Comparison of ENCODE assay signal across 23 cellular contexts in genomic region chr5:126186210-126186609, GRCh38.
DNase-seq lines count a peak whose midpoint lies in the region; ATAC-seq lines count a peak whose summit lies in the region.
"Had no signal": no experiment of that assay in that cellular context is flagged by ENCODE, and none has a peak within 500 bp of the region (broad histone marks: within the 10 kb centered on the region; RNA-seq: fewer than 3 reads in every experiment).

No MANE protein-coding gene starts in this region.

- 86% methylated on average over 1 of the region's 1 CpG for WGBS in mesenchymal stem cell

- no peak overlapping the region for H2AFZ ChIP-seq in mesenchymal stem cell (ENCODE audit: low read depth, low read length)
- H2AFZ ChIP-seq: GM23248 had no signal

- H3K27ac ChIP-seq in mesenchymal stem cell (ENCODE audit: low read length, poor library complexity, severe bottlenecking) = no peak overlapping the region
- H3K27ac ChIP-seq: BLaER1 treated with 17β-estradiol and CSF1 and Interleukin-3, amounts not matched to agents 10 nM and 100 nM; GM23248; RWPE1 had no signal

- no peaks in the 10 kb centered on the region for H3K36me3 ChIP-seq in mesenchymal stem cell (ENCODE audit: control insufficient read depth in 1 of 2, insufficient read depth in 2 of 2, low read depth in 1 of 2, low read length in 2 of 2)
- H3K36me3 ChIP-seq: BLaER1 treated with 17β-estradiol and CSF1 and Interleukin-3, amounts not matched to agents 10 nM and 100 nM; MG63 had no signal

- no peak overlapping the region for H2BK15ac ChIP-seq in mesenchymal stem cell (ENCODE audit: low read depth, poor library complexity, severe bottlenecking)

- no peak overlapping the region for H3K9ac ChIP-seq in mesenchymal stem cell (ENCODE audit: low read length)
- H3K9ac ChIP-seq: BLaER1 treated with 17β-estradiol and CSF1 and Interleukin-3, amounts not matched to agents 10 nM and 100 nM; GM23248 had no signal

- H2BK12ac ChIP-seq in mesenchymal stem cell (ENCODE audit: low read length in 2 of 2) = no peak overlapping the region

- H2BK5ac ChIP-seq in mesenchymal stem cell (ENCODE audit: low read depth, low read length, poor library complexity, severe bottlenecking) = no peak overlapping the region

- no peaks in the 10 kb centered on the region for H3K4me1 ChIP-seq in mesenchymal stem cell (ENCODE audit: control insufficient read depth, insufficient read depth, low read depth, low read length)
- H3K4me1 ChIP-seq: BLaER1 treated with 17β-estradiol and CSF1 and Interleukin-3, amounts not matched to agents 10 nM and 100 nM had no signal

- no peak overlapping the region for H3K4ac ChIP-seq in mesenchymal stem cell (ENCODE audit: low read depth in 1 of 2, low read length in 2 of 2)

- DNase-seq in mesenchymal stem cell = peak; percentile 4
- DNase-seq in cardiac septum (ENCODE audit: low spot score) = no peak
- no peak for DNase-seq in GDM1 (lab: John Stamatoyannopoulos, UW)
- DNase-seq in AG20443 (ENCODE audit: low spot score) = no peak
- DNase-seq: AML-193; CD4-positive, alpha-beta T cell; GM23248; H7; IMR-90; KG1; MG63; NCI-H1694; NCI-H2081; NCI-H2227 treated with DMSO at 0.1 percent for 48 hours; NCI-H510A; NCI-H69; SHP77 had no signal

- intact Hi-C loops in cardiac septum (cut with DNase I) = no loop called here

- H2AK5ac ChIP-seq in mesenchymal stem cell (ENCODE audit: low read length, severe bottlenecking) = no peak overlapping the region

- no peak overlapping the region for H3K4me2 ChIP-seq in mesenchymal stem cell (ENCODE audit: low read length, poor library complexity, severe bottlenecking)
- H3K4me2 ChIP-seq: BLaER1 treated with 17β-estradiol and CSF1 and Interleukin-3, amounts not matched to agents 10 nM and 100 nM had no signal

- no peak overlapping the region for H3K23ac ChIP-seq in mesenchymal stem cell (ENCODE audit: low read length in 2 of 2)

- no peaks in the 10 kb centered on the region for H3K27me3 ChIP-seq in mesenchymal stem cell (ENCODE audit: control insufficient read depth in 1 of 2, insufficient read depth in 1 of 2, low read length in 2 of 2)
- H3K27me3 ChIP-seq: BLaER1 treated with 17β-estradiol and CSF1 and Interleukin-3, amounts not matched to agents 10 nM and 100 nM; MG63 had no signal

- no peak overlapping the region for H3K4me3 ChIP-seq in mesenchymal stem cell (ENCODE audit: insufficient read depth in 1 of 2, low read depth in 1 of 2, low read length in 2 of 2)
- H3K4me3 ChIP-seq: BLaER1 treated with 17β-estradiol and CSF1 and Interleukin-3, amounts not matched to agents 10 nM and 100 nM; GM23248; MG63 had no signal

- no peak overlapping the region for H4K91ac ChIP-seq in mesenchymal stem cell (ENCODE audit: low read length)

- H3K9me3 ChIP-seq in mesenchymal stem cell (ENCODE audit: control insufficient read depth, low read length) = no peaks in the 10 kb centered on the region
- H3K9me3 ChIP-seq: BLaER1 treated with 17β-estradiol and CSF1 and Interleukin-3, amounts not matched to agents 10 nM and 100 nM had no signal

- H3K14ac ChIP-seq in mesenchymal stem cell (ENCODE audit: low read length in 2 of 2) = no peak overlapping the region

- H3K18ac ChIP-seq in mesenchymal stem cell (ENCODE audit: low read depth in 1 of 2, low read length in 2 of 2) = no peak overlapping the region

- no peaks in the 10 kb centered on the region for H3K79me1 ChIP-seq in mesenchymal stem cell (replicated peaks; ENCODE audit: low read length, poor library complexity, severe bottlenecking)

- no peak overlapping the region for H4K8ac ChIP-seq in mesenchymal stem cell (ENCODE audit: low read length)

- no peak overlapping the region for H2BK120ac ChIP-seq in mesenchymal stem cell (ENCODE audit: low read depth, low read length)

- peak; percentile 87 for ATAC-seq in GM18520 (IDR thresholded peaks at IDR 0.05; ENCODE audit: unreplicated experiment)
- peak; percentile 49 for ATAC-seq in GM19468 (IDR thresholded peaks at IDR 0.05; ENCODE audit: extremely low read depth, unreplicated experiment)
- ATAC-seq in HG03097 (IDR thresholded peaks at IDR 0.05; ENCODE audit: low FRiP score, unreplicated experiment) = peak; percentile 71
- ATAC-seq: Panc1 had no signal
